Comparison of ENCODE assay signal across 10 cellular contexts in the genomic region with DNA sequence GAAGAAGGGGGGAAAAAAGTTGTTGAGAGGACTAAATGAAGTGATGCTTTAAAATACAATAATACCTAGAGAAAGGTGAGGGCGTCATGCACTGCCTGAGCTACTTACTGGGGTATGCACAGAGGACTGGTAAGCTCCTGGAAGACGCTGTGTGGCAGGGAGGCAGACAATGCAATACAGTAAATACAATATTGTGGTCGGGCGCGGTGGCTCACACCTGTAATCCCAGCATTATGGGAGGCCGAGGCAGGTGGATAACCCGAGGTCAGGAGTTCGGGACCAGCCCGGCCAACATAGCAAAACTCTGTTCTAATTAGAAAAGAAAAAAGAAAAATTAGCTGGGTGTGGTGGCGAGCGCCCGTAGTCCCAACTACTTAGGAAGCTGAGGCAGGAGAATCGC. TPM values are rescaled to one million over a fixed set of nuclear protein-coding genes. Genes with fewer than 3 reads are reported as not detected.
A peak's percentile ranks its signal among the peaks of the same experiment; 100 is the strongest.
DNase-seq lines count a peak whose midpoint lies in the region; ATAC-seq and TF ChIP-seq lines count a peak whose summit lies in the region.
"Had no signal": no experiment of that assay in that cellular context is flagged by ENCODE, and none has a peak within 500 bp of the region (broad histone marks: within the 10 kb centered on the region; RNA-seq: fewer than 3 reads in every experiment).

No MANE protein-coding gene starts in this region.

- H3K27ac Mint-ChIP-seq in CD4-positive, alpha-beta memory T cell = peak overlapping the region; percentile 52 to 96 (median 94)
- H3K27ac Mint-ChIP-seq in progenitor cell of endocrine pancreas = peak overlapping the region; percentile 89

- peak overlapping the region; percentile 59 for H3K27ac ChIP-seq in CD4-positive, alpha-beta memory T cell (ENCODE audit: low read depth, low read length)
- H3K27ac ChIP-seq in SJCRH30 = peak overlapping the region; percentile 42

- no peak for ATAC-seq in HG03280 (IDR thresholded peaks at IDR 0.05; ENCODE audit: unreplicated experiment)

- POLR2A ChIA-PET in CD4-positive, alpha-beta memory T cell (lab: Charles Lee; ENCODE audit: partially characterized antibody) = interaction anchor here (1.5 to 3.7 kb wide), 4 partner anchors 13 to 147 kb away, joined by 4 to 40 read pairs (median 10); a partner anchor contains a TSS

- H3K4me1 ChIP-seq in CD4-positive, alpha-beta memory T cell (ENCODE audit: insufficient read depth, low read length) = peaks cover 38% of the 10 kb centered on the region
- H3K4me1 ChIP-seq in SJCRH30 = peaks cover 46% of the 10 kb centered on the region

- H3K36me3 ChIP-seq in CD4-positive, alpha-beta memory T cell (ENCODE audit: insufficient read depth, low read length) = no peaks in the 10 kb centered on the region
- H3K36me3 ChIP-seq in SJCRH30 = no peaks in the 10 kb centered on the region

- intact Hi-C loops in CD4-positive, alpha-beta memory T cell (cut with micrococcal nuclease) = no loop called here

- H3K9me3 Mint-ChIP-seq in CD4-positive, alpha-beta memory T cell = no peaks in the 10 kb centered on the region
- no peaks in the 10 kb centered on the region for H3K9me3 Mint-ChIP-seq in progenitor cell of endocrine pancreas (ENCODE audit: low read depth)

- H3K4me3 Mint-ChIP-seq in CD4-positive, alpha-beta memory T cell = peak overlapping the region; percentile 86 to 95 (median 91)
- peak overlapping the region; percentile 71 for H3K4me3 Mint-ChIP-seq in progenitor cell of endocrine pancreas (ENCODE audit: low read depth)

- no peak for TF ChIP-seq CTCF in fibroblast of pulmonary artery (IDR thresholded peaks at IDR 0.05; ENCODE audit: low read length, missing control alignments)
- TF ChIP-seq CTCF in progenitor cell of endocrine pancreas (IDR thresholded peaks at IDR 0.05; ENCODE audit: unreplicated experiment) = no peak

- peaks cover 0 to 4% of the 10 kb centered on the region in 2 donors for H3K36me3 Mint-ChIP-seq in CD4-positive, alpha-beta memory T cell
- no peaks in the 10 kb centered on the region for H3K36me3 Mint-ChIP-seq in progenitor cell of endocrine pancreas (ENCODE audit: insufficient read depth)

- no peaks in the 10 kb centered on the region for H3K9me3 ChIP-seq in CD4-positive, alpha-beta memory T cell (ENCODE audit: control insufficient read depth in 1 of 2, low read length in 2 of 2)
- no peaks in the 10 kb centered on the region for H3K9me3 ChIP-seq in SJCRH30 (replicated peaks)

- peak overlapping the region in 1 of 2 donors; percentile 85 for H3K4me3 ChIP-seq in CD4-positive, alpha-beta memory T cell (ENCODE audit: low read length in 2 of 2)
- H3K4me3 ChIP-seq in SJCRH30 (peak overlapping the region; percentile 70), fibroblast of pulmonary artery (replicated peaks; ENCODE audit: low read depth, low read length) (peak overlapping the region; percentile 54)

- H3K27me3 ChIP-seq in CD4-positive, alpha-beta memory T cell (ENCODE audit: insufficient read depth, low read length) = no peaks in the 10 kb centered on the region
- no peaks in the 10 kb centered on the region for H3K27me3 ChIP-seq in SJCRH30

- no peak for DNase-seq in CD4-positive, alpha-beta memory T cell
- DNase-seq in SJCRH30 (no peak), fibroblast of pulmonary artery (ENCODE audit: low read depth) (no peak), progenitor cell of endocrine pancreas (ENCODE audit: low spot score, unreplicated experiment) (no peak), NCI-H2227 treated with DMSO at 0.1 percent for 48 hours (lab: John Stamatoyannopoulos, UW) (no peak), SK-N-DZ (ENCODE audit: low spot score) (no peak), mucosa of gallbladder (ENCODE audit: low spot score) (no peak)
- DNase-seq: T1000 had no signal

- peaks cover 0 to 3% of the 10 kb centered on the region in 2 donors for H3K27me3 Mint-ChIP-seq in CD4-positive, alpha-beta memory T cell
- peaks cover 46% of the 10 kb centered on the region for H3K27me3 Mint-ChIP-seq in progenitor cell of endocrine pancreas

- CTCF ChIA-PET in CD4-positive, alpha-beta memory T cell (lab: Charles Lee; ENCODE audit: partially characterized antibody) = interaction anchor here (0.9 to 3.3 kb wide), 2 partner anchors 43 to 382 kb away, joined by 3 to 15 read pairs; a partner anchor contains a TSS

- H3K4me1 Mint-ChIP-seq in CD4-positive, alpha-beta memory T cell = peaks cover 19 to 63% (median 39%) of the 10 kb centered on the region in 4 donors
- peaks cover 10% of the 10 kb centered on the region for H3K4me1 Mint-ChIP-seq in progenitor cell of endocrine pancreas (ENCODE audit: low read depth)

RNA-seq across cellular contexts. Expression of a gene that starts 0.7 kb away (rescaled TPM):
- 10 to 100 TPM; 35.5 to 35.7 TPM for total RNA-seq in CD4-positive, alpha-beta memory T cell
- 10 to 100 TPM in 1 of 2 donors, 1 to 10 TPM in 1; 3.9 to 21.0 TPM for polyA plus RNA-seq in CD4-positive, alpha-beta memory T cell
- total RNA-seq in SJCRH30 (2014; rRNA removed; shearing (Covaris generic)) = 122 and 137 TPM in 2 replicates
- total RNA-seq in progenitor cell of endocrine pancreas = 4.7 and 5.6 TPM in 2 replicates
- polyA plus RNA-seq in SK-N-DZ (2014; cell fraction: cytosol; rRNA removed) = 7.4 and 8.2 TPM in 2 replicates
- 9.3 and 15.5 TPM in 2 replicates for polyA plus RNA-seq in SK-N-DZ (2014; cell fraction: nucleus; rRNA removed)
- 39.0 TPM for total RNA-seq in mucosa of gallbladder

RNA-seq across cellular contexts. Expression of a gene that starts 43.6 kb away (rescaled TPM):
- total RNA-seq in CD4-positive, alpha-beta memory T cell = not detected
- not detected for polyA plus RNA-seq in CD4-positive, alpha-beta memory T cell
- not detected in 2 replicates for total RNA-seq in SJCRH30 (2014; rRNA removed; shearing (Covaris generic))
- total RNA-seq in progenitor cell of endocrine pancreas (not detected in 2 replicates), mucosa of gallbladder (not detected)
- polyA plus RNA-seq in SK-N-DZ (2014; cell fraction: cytosol; rRNA removed) = not detected in 2 replicates
- not detected in 2 replicates for polyA plus RNA-seq in SK-N-DZ (2014; cell fraction: nucleus; rRNA removed)
- total RNA-seq: frontal cortex had no signal
